13 cellular contexts compared by ENCODE assay signal in genomic region chr2:31962757-31963361, GRCh38. TPM values are rescaled to one million over a fixed set of nuclear protein-coding genes. Genes with fewer than 3 reads are reported as not detected.
DNase-seq lines count a peak whose midpoint lies in the region; ATAC-seq, FAIRE-seq and TF ChIP-seq lines count a peak whose summit lies in the region.
"Had no signal": no experiment of that assay in that cellular context is flagged by ENCODE, and none has a peak within 500 bp of the region (broad histone marks: within the 10 kb centered on the region; RNA-seq: fewer than 3 reads in every experiment).

No MANE protein-coding gene starts in this region.

- POLR2A ChIA-PET in CD4-positive, alpha-beta T cell (lab: Charles Lee) = no interaction called here
- POLR2A ChIA-PET in activated CD4-positive, alpha-beta memory T cell treated with anti-CD3 and anti-CD28 coated beads for 36 hours (lab: Charles Lee) = no interaction called here

- peaks cover 62% of the 10 kb centered on the region for H3K4me1 Mint-ChIP-seq in CD4-positive, alpha-beta T cell (ENCODE audit: low read depth)
- H3K4me1 Mint-ChIP-seq in activated CD4-positive, alpha-beta memory T cell treated with anti-CD3 and anti-CD28 coated beads for 36 hours (ENCODE audit: low read depth) = peaks cover 51% of the 10 kb centered on the region

- CTCF ChIA-PET in CD4-positive, alpha-beta T cell (lab: Charles Lee) = interaction anchor here (1.4 kb wide), 1 partner anchor 13 kb away, joined by 3 read pairs; no protein-coding TSS in a partner anchor
- CTCF ChIA-PET in activated CD4-positive, alpha-beta memory T cell treated with anti-CD3 and anti-CD28 coated beads for 36 hours (lab: Charles Lee) = no interaction called here

- FAIRE-seq in GM18507 (lab: Jason Lieb, UNC) (peak; percentile 38), RCC 7860 (lab: Jason Lieb, UNC) (no peak)

- no peak for ATAC-seq in CD4-positive, alpha-beta T cell (ENCODE audit: poor library complexity)
- ATAC-seq: foreskin keratinocyte had no signal

- peaks cover 24% of the 10 kb centered on the region for H3K36me3 Mint-ChIP-seq in CD4-positive, alpha-beta T cell (ENCODE audit: low read depth)
- peaks cover 1% of the 10 kb centered on the region for H3K36me3 Mint-ChIP-seq in activated CD4-positive, alpha-beta memory T cell treated with anti-CD3 and anti-CD28 coated beads for 36 hours

- no peak overlapping the region for H3K27ac ChIP-seq in CD4-positive, alpha-beta T cell (ENCODE audit: low read depth, low read length)
- H3K27ac ChIP-seq in neutrophil = peak overlapping the region; percentile 32
- H3K27ac ChIP-seq: ascending aorta, foreskin keratinocyte, psoas muscle, thyroid gland had no signal

- H3K36me3 ChIP-seq in neutrophil = no peaks in the 10 kb centered on the region
- H3K36me3 ChIP-seq: ascending aorta, thyroid gland had no signal

- H3K27me3 ChIP-seq in CD4-positive, alpha-beta T cell (ENCODE audit: control insufficient read depth, insufficient read depth, low read length) = no peaks in the 10 kb centered on the region
- no peaks in the 10 kb centered on the region for H3K27me3 ChIP-seq in neutrophil
- H3K27me3 ChIP-seq: ascending aorta, foreskin keratinocyte, thyroid gland had no signal

- intact Hi-C loops in CD4-positive, alpha-beta T cell (cut with DNase I, micrococcal nuclease) = loop anchor here in 1 of 2 experiments (2.0 kb wide), 1 partner anchor 20 kb away; no protein-coding TSS in a partner anchor
- intact Hi-C loops in activated CD4-positive, alpha-beta memory T cell treated with anti-CD3 and anti-CD28 coated beads for 36 hours (cut with micrococcal nuclease) = loop anchor here (2.0 to 5.0 kb wide), 2 partner anchors 18 to 99 kb away; partner anchors contain the start of gene SPAST

- no peaks in the 10 kb centered on the region for H3K27me3 Mint-ChIP-seq in CD4-positive, alpha-beta T cell
- H3K27me3 Mint-ChIP-seq in activated CD4-positive, alpha-beta memory T cell treated with anti-CD3 and anti-CD28 coated beads for 36 hours = no peaks in the 10 kb centered on the region

- H3K27ac Mint-ChIP-seq in CD4-positive, alpha-beta T cell = peak overlapping the region; percentile 1
- peak overlapping the region; percentile 75 for H3K27ac Mint-ChIP-seq in activated CD4-positive, alpha-beta memory T cell treated with anti-CD3 and anti-CD28 coated beads for 36 hours

- H3K4me3 ChIP-seq in neutrophil (ENCODE audit: low read depth in 1 of 2, low read length in 1 of 2) = no peak overlapping the region
- H3K4me3 ChIP-seq: ascending aorta, psoas muscle, thyroid gland had no signal

- no peak for TF ChIP-seq CTCF in CD4-positive, alpha-beta T cell (IDR thresholded peaks at IDR 0.05)
- TF ChIP-seq CTCF in neutrophil (IDR thresholded peaks at IDR 0.05) = no peak

- no peaks in the 10 kb centered on the region for H3K9me3 Mint-ChIP-seq in CD4-positive, alpha-beta T cell
- H3K9me3 Mint-ChIP-seq in activated CD4-positive, alpha-beta memory T cell treated with anti-CD3 and anti-CD28 coated beads for 36 hours = no peaks in the 10 kb centered on the region

- no peaks in the 10 kb centered on the region for H3K9me3 ChIP-seq in CD4-positive, alpha-beta T cell (ENCODE audit: control insufficient read depth, low read length)
- no peaks in the 10 kb centered on the region for H3K9me3 ChIP-seq in neutrophil
- H3K9me3 ChIP-seq: ascending aorta, psoas muscle, thyroid gland had no signal

- H3K4me3 Mint-ChIP-seq in CD4-positive, alpha-beta T cell = no peak overlapping the region
- H3K4me3 Mint-ChIP-seq in activated CD4-positive, alpha-beta memory T cell treated with anti-CD3 and anti-CD28 coated beads for 36 hours = no peak overlapping the region

- peaks cover 6 to 14% of the 10 kb centered on the region in 2 experiments for H3K4me1 ChIP-seq in neutrophil (ENCODE audit: control insufficient read depth in 1 of 2, insufficient read depth in 1 of 2, low read depth in 1 of 2, low read length in 1 of 2)
- H3K4me1 ChIP-seq: ascending aorta had no signal

- DNase-seq in CD4-positive, alpha-beta T cell = no peak
- no peak for DNase-seq in GM18507 (ENCODE audit: extremely low spot score, insufficient read length, low read depth)
- DNase-seq in activated CD4-positive, alpha-beta memory T cell treated with anti-CD3 and anti-CD28 coated beads for 36 hours = peak; percentile 83
- DNase-seq in NCI-H446 (lab: John Stamatoyannopoulos, UW) = no peak
- no peak for DNase-seq in RCC 7860 (ENCODE audit: low spot score)
- DNase-seq in NCI-H446 treated with DMSO at 0.1 percent for 48 hours (lab: John Stamatoyannopoulos, UW) = no peak
- DNase-seq: activated CD8-positive, alpha-beta memory T cell treated with anti-CD3 and anti-CD28 coated beads for 24 hours; foreskin keratinocyte; islet precursor cell; psoas muscle; thyroid gland had no signal

RNA-seq across cellular contexts. Expression of gene MEMO1, which starts 47.9 kb away (rescaled TPM):
- 10 to 100 TPM; 39.6 to 39.8 TPM for total RNA-seq in CD4-positive, alpha-beta T cell
- total RNA-seq in activated CD4-positive, alpha-beta memory T cell treated with anti-CD3 and anti-CD28 coated beads for 36 hours = 10 to 100 TPM; 44.7 to 47.6 TPM
